In genomic region chr18:74722237-74722636, GRCh38 we compare ENCODE assay signal across 15 cellular contexts.
DNase-seq lines count a peak whose midpoint lies in the region; ATAC-seq and TF ChIP-seq lines count a peak whose summit lies in the region.
"Had no signal": no experiment of that assay in that cellular context is flagged by ENCODE, and none has a peak within 500 bp of the region (broad histone marks: within the 10 kb centered on the region; RNA-seq: fewer than 3 reads in every experiment).

No MANE protein-coding gene starts in this region.

- peak; percentile 48 for DNase-seq in GM04504 (ENCODE audit: low read depth)
- peak; percentile 13 for DNase-seq in NB4 (ENCODE audit: low read depth)
- peak; percentile 52 for DNase-seq in dermis blood vessel endothelial cell
- peak; percentile 35 for DNase-seq in putamen (ENCODE audit: low spot score)
- DNase-seq in NCI-H1048 (lab: John Stamatoyannopoulos, UW) = no peak
- no peak for DNase-seq in hypothalamus (lab: John Stamatoyannopoulos, UW)
- DNase-seq in stimulated activated CD4-positive, alpha-beta T cell treated with anti-CD3 and anti-CD28 coated beads, Interleukin-4, amount 100 ng/mL, for 1 hour = no peak
- DNase-seq: activated T-cell treated with anti-CD3 and anti-CD28 coated beads, Interleukin-2, amount 50 U/mL, for 72 hours; aorta; CD4-positive, alpha-beta memory T cell; H9; hippocampal formation; NCI-H1092 treated with DMSO at 0.1 percent for 48 hours had no signal

- no peak for TF ChIP-seq POLR2A in NB4 (IDR thresholded peaks at IDR 0.05; ENCODE audit: extremely low read depth, insufficient read length)

- H3K4me3 ChIP-seq in NB4 (ENCODE audit: low read depth, low read length) = no peak overlapping the region
- H3K4me3 ChIP-seq: neural progenitor cell had no signal

- TF ChIP-seq CTCF in NB4 (IDR thresholded peaks at IDR 0.05; ENCODE audit: low read depth, low read length) = no peak

- no peak for ATAC-seq in HG02588 (IDR thresholded peaks at IDR 0.05; ENCODE audit: unreplicated experiment)
- ATAC-seq: activated T-cell treated with anti-CD3 and anti-CD28 coated beads, Interleukin-2, amount 50 U/mL, for 72 hours had no signal

Comparison
In these comparisons a context has a peak if more than half of its experiments do, and no peak if none do; other contexts are left out.
1. DNase-seq: peak in GM04504 (single experiment), NB4 (single experiment), dermis blood vessel endothelial cell (single experiment) and putamen (single experiment); none in NCI-H1048 (single experiment), hypothalamus (0 of 51) and stimulated activated CD4-positive, alpha-beta T cell treated with anti-CD3 and anti-CD28 coated beads, Interleukin-4, amount 100 ng/mL, for 1 hour (single experiment).